10 cellular contexts compared by ENCODE assay signal in genomic region chr10:124941823-124942222, GRCh38. TPM values are rescaled to one million over a fixed set of nuclear protein-coding genes. Genes with fewer than 3 reads are reported as not detected.
DNase-seq lines count a peak whose midpoint lies in the region; ATAC-seq and TF ChIP-seq lines count a peak whose summit lies in the region.
"Had no signal": no experiment of that assay in that cellular context is flagged by ENCODE, and none has a peak within 500 bp of the region (broad histone marks: within the 10 kb centered on the region; RNA-seq: fewer than 3 reads in every experiment).

Gene ZRANB1 (plus strand): TSS chr10:124942123. CDS start chr10:124942494, 371 bp downstream.

- no peaks in the 10 kb centered on the region for H3K27me3 Mint-ChIP-seq in MCF 10A (ENCODE audit: insufficient read depth, unreplicated experiment)
- H3K27me3 Mint-ChIP-seq: IgD-negative memory B cell had no signal

- H3K4me1 Mint-ChIP-seq in MCF 10A (ENCODE audit: insufficient read depth, unreplicated experiment) = peaks cover 31% of the 10 kb centered on the region

- peaks cover 100% of the 10 kb centered on the region for H4K20me1 ChIP-seq in smooth muscle cell (ENCODE audit: low read depth)

- H2AFZ ChIP-seq in smooth muscle cell (ENCODE audit: low read depth) = no peak within 1 kb of the TSS

- TF ChIP-seq CTCF in MCF 10A (IDR thresholded peaks at IDR 0.05; ENCODE audit: unreplicated experiment) = no peak
- no peak for TF ChIP-seq CTCF in left lung (IDR thresholded peaks at IDR 0.05)
- no peak for TF ChIP-seq CTCF in smooth muscle cell (IDR thresholded peaks at IDR 0.05; ENCODE audit: borderline replicate concordance, insufficient read depth, poor library complexity, severe bottlenecking)

- no peak within 1 kb of the TSS for H3K4me2 ChIP-seq in smooth muscle cell

- H3K9me3 Mint-ChIP-seq in MCF 10A (ENCODE audit: unreplicated experiment) = no peaks in the 10 kb centered on the region
- H3K9me3 Mint-ChIP-seq: IgD-negative memory B cell had no signal

- DNase-seq in M059J (ENCODE audit: low read depth) (no peak), MCF 10A (ENCODE audit: unreplicated experiment) (no peak), left lung (no peak), smooth muscle cell (lab: John Stamatoyannopoulos, UW; ENCODE audit: unreplicated experiment) (no peak), NCI-H1930 (lab: John Stamatoyannopoulos, UW) (no peak), islet precursor cell (no peak)
- DNase-seq in stimulated activated CD4-positive, alpha-beta T cell treated with anti-CD3 and anti-CD28 coated beads, Interleukin-15, amount 100 ng/mL, for 24 hours = no peak
- DNase-seq: activated gamma-delta T cell had no signal

- H3K36me3 ChIP-seq in left lung (no peaks in the 10 kb centered on the region), smooth muscle cell (ENCODE audit: low read depth) (no peaks in the 10 kb centered on the region)

- POLR2A ChIA-PET in MCF 10A (lab: Yijun Ruan, JAX) = interaction anchor here (0.9 to 3.2 kb wide), 2 partner anchors 26 to 30 kb away, joined by 3 to 21 read pairs; no protein-coding TSS in a partner anchor

- H3K27ac ChIP-seq in left lung (peak within 1 kb of the TSS in 1 of 2 donors; percentile 2), smooth muscle cell (ENCODE audit: low read depth) (peak within 1 kb of the TSS; percentile 89)

- H3K4me1 ChIP-seq in left lung (peaks cover 20 to 53% of the 10 kb centered on the region in 2 donors), smooth muscle cell (ENCODE audit: low read depth) (peaks cover 4% of the 10 kb centered on the region)

- peaks cover 7% of the 10 kb centered on the region for H3K36me3 Mint-ChIP-seq in MCF 10A (ENCODE audit: insufficient read depth, unreplicated experiment)

- peak within 1 kb of the TSS; percentile 28 for H3K4me3 Mint-ChIP-seq in MCF 10A (ENCODE audit: unreplicated experiment)

- no peaks in the 10 kb centered on the region for H3K27me3 ChIP-seq in left lung
- no peaks in the 10 kb centered on the region for H3K27me3 ChIP-seq in smooth muscle cell (ENCODE audit: low read depth)

- no peak within 1 kb of the TSS for H3K4me3 ChIP-seq in left lung
- no peak within 1 kb of the TSS for H3K4me3 ChIP-seq in smooth muscle cell

- intact Hi-C loops in MCF 10A (cut with micrococcal nuclease) = no loop called here
- intact Hi-C loops in left lung (cut with DNase I) = no loop called here

- 94% methylated on average over 4 of the region's 4 CpGs for WGBS in smooth muscle cell (ENCODE audit: low lambda C conversion rate)

- H3F3A ChIP-seq in smooth muscle cell (ENCODE audit: low read depth) = no peaks in the 10 kb centered on the region

- H3K9me3 ChIP-seq in left lung (no peaks in the 10 kb centered on the region), smooth muscle cell (replicated peaks; ENCODE audit: low read depth) (no peaks in the 10 kb centered on the region)

- CTCF ChIA-PET in MCF 10A (lab: Yijun Ruan, JAX) = no interaction called here

- H3K79me2 ChIP-seq in smooth muscle cell (ENCODE audit: low read depth) = peaks cover 82% of the 10 kb centered on the region

- H3K27ac Mint-ChIP-seq in MCF 10A (ENCODE audit: low read depth, unreplicated experiment) = peak within 1 kb of the TSS; percentile 93

- no TSS peak for BruUV-seq in MCF 10A (replicated peaks; lab: Mats Ljungman, UMichigan)

- no peak for ATAC-seq in left lung
- ATAC-seq in HG03442 (IDR thresholded peaks at IDR 0.05; ENCODE audit: unreplicated experiment) = no peak

- H3K9ac ChIP-seq in smooth muscle cell (ENCODE audit: low read depth) = no peak within 1 kb of the TSS

RNA-seq across cellular contexts. Expression of gene ZRANB1, which starts in this region (rescaled TPM):
- 14.2 and 17.1 TPM in 2 replicates for total RNA-seq in M059J (2014; rRNA removed; shearing (Covaris generic))
- 17.8 and 23.2 TPM in 2 replicates for total RNA-seq in MCF 10A (2022)
- total RNA-seq in left lung = 10 to 100 TPM; 15.3 to 15.5 TPM
- 24.1 and 30.2 TPM in 2 replicates for total RNA-seq in smooth muscle cell
- 7.5 and 8.2 TPM in 2 replicates for polyA plus RNA-seq in smooth muscle cell
